9 cellular contexts compared by ENCODE assay signal in genomic region chr1:8643542-8644536, GRCh38.
DNase-seq lines count a peak whose midpoint lies in the region; ATAC-seq, FAIRE-seq and TF ChIP-seq lines count a peak whose summit lies in the region.
"Had no signal": no experiment of that assay in that cellular context is flagged by ENCODE, and none has a peak within 500 bp of the region (broad histone marks: within the 10 kb centered on the region; RNA-seq: fewer than 3 reads in every experiment).

No MANE protein-coding gene starts in this region.

- 84 to 85% methylated on average over 5 to 6 of the region's 6 CpGs for WGBS in gastroesophageal sphincter (ENCODE audit: low coverage in 1 of 2), 2 donors

- TF ChIP-seq POLR2A in gastroesophageal sphincter (IDR thresholded peaks at IDR 0.05): no peak

- ATAC-seq in GM19468 (IDR thresholded peaks at IDR 0.05; ENCODE audit: extremely low read depth, unreplicated experiment): peak; percentile 60
- peak; percentile 87 for ATAC-seq in HG03175 (IDR thresholded peaks at IDR 0.05; ENCODE audit: unreplicated experiment)
- ATAC-seq in gastroesophageal sphincter: no peak

- TF ChIP-seq CTCF in gastroesophageal sphincter (IDR thresholded peaks at IDR 0.05): no peak

- no peaks in the 10 kb centered on the region for H3K27me3 ChIP-seq in gastroesophageal sphincter

- peaks cover 0 to 73% (median 4%) of the 10 kb centered on the region in 3 donors for H3K4me1 ChIP-seq in gastroesophageal sphincter

- H3K9me3 ChIP-seq in gastroesophageal sphincter: no peaks in the 10 kb centered on the region

- H3K27ac ChIP-seq in gastroesophageal sphincter: no peak overlapping the region

- no peak overlapping the region for H3K4me3 ChIP-seq in gastroesophageal sphincter

- TF ChIP-seq EP300 in gastroesophageal sphincter (IDR thresholded peaks at IDR 0.05): no peak

- H3K36me3 ChIP-seq in gastroesophageal sphincter: no peaks in the 10 kb centered on the region

- no peak for DNase-seq in GM18507 (ENCODE audit: extremely low spot score, insufficient read length, low read depth)
- peak; percentile 52 for DNase-seq in cerebellar cortex (ENCODE audit: low spot score)
- DNase-seq in iPS-NIHi11 (ENCODE audit: low spot score): no peak
- DNase-seq in central memory CD4-positive, alpha-beta T cell: no peak
- DNase-seq in COLO829 (ENCODE audit: low spot score): no peak
- DNase-seq: activated effector memory CD4-positive, alpha-beta T cell treated with anti-CD3 and anti-CD28 coated beads, Interleukin-2, amount 50 U/mL, for 16 hours had no signal

- FAIRE-seq in GM18507 (lab: Jason Lieb, UNC): peak; percentile 96
